12 cellular contexts compared by ENCODE assay signal in genomic region chr14:21023174-21023573, GRCh38. TPM values are rescaled to one million over a fixed set of nuclear protein-coding genes. Genes with fewer than 3 reads are reported as not detected.
A peak's percentile ranks its signal among the peaks of the same experiment; 100 is the strongest.
DNase-seq lines count a peak whose midpoint lies in the region; ATAC-seq and TF ChIP-seq lines count a peak whose summit lies in the region.
"Had no signal": no experiment of that assay in that cellular context is flagged by ENCODE, and none has a peak within 500 bp of the region (broad histone marks: within the 10 kb centered on the region; RNA-seq: fewer than 3 reads in every experiment).

No MANE protein-coding gene starts in this region.

- H3K27ac ChIP-seq in left ventricle myocardium inferior (replicated peaks): peak overlapping the region; percentile 99
- H3K27ac ChIP-seq in neural progenitor cell: no peak overlapping the region
- peak overlapping the region; percentile 99 for H3K27ac ChIP-seq in vagina

- H3K4me3 Mint-ChIP-seq in neural progenitor cell: peak overlapping the region; percentile 30

- TF ChIP-seq CTCF in left ventricle myocardium inferior (IDR thresholded peaks at IDR 0.05; ENCODE audit: borderline replicate concordance) (no peak), neural progenitor cell (IDR thresholded peaks at IDR 0.05) (no peak), vagina (IDR thresholded peaks at IDR 0.05) (no peak)

- no peaks in the 10 kb centered on the region for H3K27me3 ChIP-seq in left ventricle myocardium inferior (ENCODE audit: low read depth)
- peaks cover 80% of the 10 kb centered on the region for H3K27me3 ChIP-seq in neural progenitor cell
- no peaks in the 10 kb centered on the region for H3K27me3 ChIP-seq in vagina

- no peak overlapping the region for H3K27ac Mint-ChIP-seq in neural progenitor cell

- peaks cover 19% of the 10 kb centered on the region for H3K27me3 Mint-ChIP-seq in neural progenitor cell (ENCODE audit: insufficient read depth, low read depth)

- H3K4me1 ChIP-seq in left ventricle myocardium inferior: peaks cover 66% of the 10 kb centered on the region
- H3K4me1 ChIP-seq in neural progenitor cell: peaks cover 10% of the 10 kb centered on the region
- peaks cover 73% of the 10 kb centered on the region for H3K4me1 ChIP-seq in vagina

- H3K9ac ChIP-seq in neural progenitor cell: no peak overlapping the region

- H3K4me2 ChIP-seq in neural progenitor cell: no peak overlapping the region

- DNase-seq in Right ventricle myocardium superior (peak; percentile 56), Right ventricle myocardium inferior (ENCODE audit: missing footprints) (no peak), left ventricle myocardium inferior (peak; percentile 36), neural progenitor cell (ENCODE audit: low spot score) (no peak), vagina (ENCODE audit: extremely low spot score in 2 of 2) (no peak), HPDE6-E6E7 (ENCODE audit: extremely low spot score) (no peak), KG1 (lab: John Stamatoyannopoulos, UW) (no peak)
- DNase-seq in stimulated activated CD4-positive, alpha-beta T cell treated with anti-CD3 and anti-CD28 coated beads, Interleukin-12 subunit alpha, Interleukin-12 subunit beta, amount 100 ng/mL, for 4 hours: no peak
- DNase-seq: erythroblast, NCI-H146 had no signal

- no peak for TF ChIP-seq POLR2A in vagina (IDR thresholded peaks at IDR 0.05)

- H3F3A ChIP-seq in neural progenitor cell (ENCODE audit: low read depth): no peaks in the 10 kb centered on the region

- peaks cover 41% of the 10 kb centered on the region for H3K36me3 ChIP-seq in left ventricle myocardium inferior
- no peaks in the 10 kb centered on the region for H3K36me3 ChIP-seq in neural progenitor cell
- H3K36me3 ChIP-seq in vagina: peaks cover 0 to 35% of the 10 kb centered on the region in 2 donors

- peaks cover 15% of the 10 kb centered on the region for H3K4me1 Mint-ChIP-seq in neural progenitor cell

- no peaks in the 10 kb centered on the region for H3K79me2 ChIP-seq in neural progenitor cell (ENCODE audit: low read depth)

- H3K36me3 Mint-ChIP-seq in neural progenitor cell: peaks cover 7% of the 10 kb centered on the region

- no peaks in the 10 kb centered on the region for H3K9me3 ChIP-seq in left ventricle myocardium inferior (replicated peaks)
- H3K9me3 ChIP-seq in neural progenitor cell (ENCODE audit: low read depth): no peaks in the 10 kb centered on the region
- H3K9me3 ChIP-seq in vagina: no peaks in the 10 kb centered on the region

- H3K4me3 ChIP-seq in left ventricle myocardium inferior: peak overlapping the region; percentile 83
- no peak overlapping the region for H3K4me3 ChIP-seq in neural progenitor cell
- peak overlapping the region; percentile 72 to 96 for H3K4me3 ChIP-seq in vagina

- no peaks in the 10 kb centered on the region for H4K20me1 ChIP-seq in neural progenitor cell (ENCODE audit: low read depth)

- no peak overlapping the region for H2AFZ ChIP-seq in neural progenitor cell (replicated peaks)

- intact Hi-C loops in Right ventricle myocardium superior (cut with DNase I): no loop called here
- intact Hi-C loops in Right ventricle myocardium inferior (cut with DNase I): no loop called here
- intact Hi-C loops in left ventricle myocardium inferior (cut with micrococcal nuclease): no loop called here
- intact Hi-C loops in vagina (cut with DNase I): no loop called here

- no peak for ATAC-seq in Right ventricle myocardium superior (ENCODE audit: poor library complexity)
- ATAC-seq in Right ventricle myocardium inferior: no peak
- ATAC-seq: sciatic nerve had no signal

- peaks cover 2% of the 10 kb centered on the region for H3K9me3 Mint-ChIP-seq in neural progenitor cell

RNA-seq across cellular contexts. Expression of gene NDRG2, which starts 1.7 kb away (rescaled TPM):
- total RNA-seq in Right ventricle myocardium superior (327 TPM), Right ventricle myocardium inferior (321 TPM), left ventricle myocardium inferior (346 TPM), neural progenitor cell (ENCODE audit: low replicate concordance) (1.3 and 2.0 TPM in 2 replicates), vagina (307 TPM)

RNA-seq across cellular contexts. Expression of gene TPPP2, which starts 6.8 kb away (rescaled TPM):
- total RNA-seq in Right ventricle myocardium superior (0.81 TPM), Right ventricle myocardium inferior (1.1 TPM), left ventricle myocardium inferior (1.6 TPM), neural progenitor cell (ENCODE audit: low replicate concordance) (not detected in 2 replicates), vagina (not detected)
- total RNA-seq: HT1080 had no signal

RNA-seq across cellular contexts. Expression of gene RNASE13, which starts 11.4 kb away (rescaled TPM):
- total RNA-seq in Right ventricle myocardium superior: not detected
- not detected for total RNA-seq in Right ventricle myocardium inferior
- not detected for total RNA-seq in left ventricle myocardium inferior
- total RNA-seq in neural progenitor cell (ENCODE audit: low replicate concordance): 0.12 TPM in 1 of 2 replicates, not detected in the other
- not detected for total RNA-seq in vagina
- total RNA-seq: HT1080, sciatic nerve had no signal

RNA-seq across cellular contexts. Expression of gene RNASE7, which starts 19.0 kb away (rescaled TPM):
- total RNA-seq in Right ventricle myocardium superior: not detected
- not detected for total RNA-seq in Right ventricle myocardium inferior
- not detected for total RNA-seq in left ventricle myocardium inferior
- not detected in 2 replicates for total RNA-seq in neural progenitor cell (ENCODE audit: low replicate concordance)
- total RNA-seq in vagina: 18.2 TPM
- total RNA-seq: HT1080, sciatic nerve had no signal

RNA-seq across cellular contexts. Expression of gene SLC39A2, which starts 24.1 kb away (rescaled TPM):
- not detected for total RNA-seq in Right ventricle myocardium superior
- total RNA-seq in Right ventricle myocardium inferior: not detected
- not detected for total RNA-seq in left ventricle myocardium inferior
- total RNA-seq in neural progenitor cell (ENCODE audit: low replicate concordance): not detected in 2 replicates
- total RNA-seq in vagina: 5.4 TPM
- total RNA-seq: sciatic nerve had no signal

Comparison
In these comparisons a context has a peak if more than half of its experiments do, and no peak if none do; other contexts are left out.
1. DNase-seq: peak in Right ventricle myocardium superior (single experiment) and left ventricle myocardium inferior (single experiment); none in Right ventricle myocardium inferior (single experiment), neural progenitor cell (single experiment), vagina (0 of 2), stimulated activated CD4-positive, alpha-beta T cell treated with anti-CD3 and anti-CD28 coated beads, Interleukin-12 subunit alpha, Interleukin-12 subunit beta, amount 100 ng/mL, for 4 hours (single experiment), HPDE6-E6E7 (single experiment) and KG1 (single experiment).
2. RNA of gene NDRG2, which starts 1.7 kb away (total RNA-seq): 346 TPM in left ventricle myocardium inferior (single experiment), 327 TPM in Right ventricle myocardium superior (single experiment), 321 TPM in Right ventricle myocardium inferior (single experiment) and 307 TPM in vagina (single experiment); 1.3 to 2.0 TPM in neural progenitor cell; every median in the first group is over 100 times any median in the second.